ENCODE assay signal across 8 cellular contexts in genomic region chr6:26473429-26473757, GRCh38. TPM values are rescaled to one million over a fixed set of nuclear protein-coding genes. Genes with fewer than 3 reads are reported as not detected.
A peak's percentile ranks its signal among the peaks of the same experiment; 100 is the strongest.
DNase-seq lines count a peak whose midpoint lies in the region; ATAC-seq, FAIRE-seq and TF ChIP-seq lines count a peak whose summit lies in the region.

No MANE protein-coding gene starts in this region.

- peaks cover 0 to 12% (median 4%) of the 10 kb centered on the region in 9 donors for H3K9me3 Mint-ChIP-seq in naive thymus-derived CD8-positive, alpha-beta T cell

- H3K36me3 Mint-ChIP-seq in naive thymus-derived CD8-positive, alpha-beta T cell = peaks cover 8 to 32% (median 16%) of the 10 kb centered on the region in 3 donors

- peak overlapping the region; percentile 92 to 100 (median 98) for H3K4me3 Mint-ChIP-seq in naive thymus-derived CD8-positive, alpha-beta T cell

- no peaks in the 10 kb centered on the region for H3K27me3 Mint-ChIP-seq in naive thymus-derived CD8-positive, alpha-beta T cell

- no peaks in the 10 kb centered on the region for H3K27me3 ChIP-seq in AG04450 (ENCODE audit: control insufficient read depth, insufficient read depth, low read length)

- peak overlapping the region; percentile 96 to 100 (median 99) for H3K27ac Mint-ChIP-seq in naive thymus-derived CD8-positive, alpha-beta T cell

- FAIRE-seq in RCC 7860 (lab: Jason Lieb, UNC) = no peak

- peaks cover 26 to 76% (median 64%) of the 10 kb centered on the region in 4 donors for H3K4me1 Mint-ChIP-seq in naive thymus-derived CD8-positive, alpha-beta T cell

- no peak for DNase-seq in AG04450 (ENCODE audit: low read depth, low spot score)
- no peak for DNase-seq in Jurkat, Clone E6-1 (ENCODE audit: low read depth, low spot score)
- DNase-seq in cardiac fibroblast (ENCODE audit: low read depth in 2 of 2) = no peak
- DNase-seq in naive thymus-derived CD8-positive, alpha-beta T cell = no peak
- DNase-seq in NOMO-1 treated with DMSO at 0.1 percent for 48 hours (lab: John Stamatoyannopoulos, UW; ENCODE audit: unreplicated experiment) = no peak
- DNase-seq in NOMO-1 (lab: John Stamatoyannopoulos, UW; ENCODE audit: unreplicated experiment in 2 of 2) = no peak
- no peak for DNase-seq in DMS79 treated with DMSO at 0.1 percent for 48 hours (lab: John Stamatoyannopoulos, UW)
- DNase-seq in RCC 7860 (ENCODE audit: low spot score) = no peak

- POLR2A ChIA-PET in AG04450 (lab: Yijun Ruan, JAX) = interaction anchor here (1.1 to 1.5 kb wide), 3 partner anchors 64 to 257 kb away, joined by 3 to 9 read pairs (median 6); partner anchors contain the start of gene HMGN4
- POLR2A ChIA-PET in naive thymus-derived CD8-positive, alpha-beta T cell (lab: Charles Lee) = interaction anchor here (0.9 to 3.8 kb wide), 31 partner anchors 9 to 1399 kb away, joined by 3 to 55 read pairs (median 5); partner anchors contain the start of genes BTN2A1, BTN2A2, BTN3A2 and BTN3A3

- CTCF ChIA-PET in AG04450 (lab: Charles Lee) = no interaction called here

- H3K27ac ChIP-seq in AG04450 (ENCODE audit: low read depth, low read length) = no peak overlapping the region

- no peak for TF ChIP-seq CTCF in AG04450 (IDR thresholded peaks at IDR 0.05; ENCODE audit: low read depth, low read length)
- no peak for TF ChIP-seq CTCF in cardiac fibroblast (IDR thresholded peaks at IDR 0.05; ENCODE audit: low read depth, low read length)

- H3K9me3 ChIP-seq in AG04450 (ENCODE audit: control insufficient read depth, insufficient read depth, low read length) = no peaks in the 10 kb centered on the region

- ATAC-seq in naive thymus-derived CD8-positive, alpha-beta T cell = peak in 1 of 2 donors; percentile 0

- peak overlapping the region; percentile 50 for H3K4me3 ChIP-seq in AG04450 (ENCODE audit: low read depth, low read length)
- peak overlapping the region; percentile 89 for H3K4me3 ChIP-seq in Jurkat, Clone E6-1 (ENCODE audit: low read length)
- H3K4me3 ChIP-seq in cardiac fibroblast (replicated peaks in 1 of 2; ENCODE audit: low read depth in 2 of 2, low read length in 2 of 2) = peak overlapping the region; percentile 44 to 51

RNA-seq across cellular contexts. Expression of gene BTN2A1, which starts 15.6 kb away (rescaled TPM):
- polyA plus RNA-seq in AG04450 (2011; rRNA removed) = 29.5 TPM in 2 replicates
- 25.0 and 28.4 TPM in 2 replicates for polyA minus RNA-seq in AG04450 (2011; rRNA and poly(A)+ RNA removed)
- 29.9 TPM for polyA plus RNA-seq in Jurkat, Clone E6-1 (2012; ENCODE audit: insufficient read depth, insufficient read length)
- 10 to 100 TPM; 59.0 to 63.6 TPM for total RNA-seq in naive thymus-derived CD8-positive, alpha-beta T cell
- polyA plus RNA-seq in naive thymus-derived CD8-positive, alpha-beta T cell = 10 to 100 TPM in 2 of 3 donors, 1 to 10 TPM in 1; 9.6 to 13.7 (median 11.6) TPM

RNA-seq across cellular contexts. Expression of gene BTN1A1, which starts 26.7 kb away (rescaled TPM):
- 0.04 TPM in 1 of 2 replicates, not detected in the other for polyA plus RNA-seq in AG04450 (2011; rRNA removed)
- not detected in 2 replicates for polyA minus RNA-seq in AG04450 (2011; rRNA and poly(A)+ RNA removed)
- polyA plus RNA-seq in Jurkat, Clone E6-1 (2012; ENCODE audit: insufficient read depth, insufficient read length) = not detected
- not detected for total RNA-seq in naive thymus-derived CD8-positive, alpha-beta T cell
- not detected for polyA plus RNA-seq in naive thymus-derived CD8-positive, alpha-beta T cell

RNA-seq across cellular contexts. Expression of gene BTN3A3, which starts 33.1 kb away (rescaled TPM):
- 40.5 and 45.6 TPM in 2 replicates for polyA plus RNA-seq in AG04450 (2011; rRNA removed)
- polyA minus RNA-seq in AG04450 (2011; rRNA and poly(A)+ RNA removed) = 44.7 and 46.6 TPM in 2 replicates
- 13.9 TPM for polyA plus RNA-seq in Jurkat, Clone E6-1 (2012; ENCODE audit: insufficient read depth, insufficient read length)
- total RNA-seq in naive thymus-derived CD8-positive, alpha-beta T cell = 100 to 1,000 TPM; 203 to 208 TPM
- polyA plus RNA-seq in naive thymus-derived CD8-positive, alpha-beta T cell = 10 to 100 TPM; 65.0 to 80.2 (median 79.3) TPM
